In the genomic region with DNA sequence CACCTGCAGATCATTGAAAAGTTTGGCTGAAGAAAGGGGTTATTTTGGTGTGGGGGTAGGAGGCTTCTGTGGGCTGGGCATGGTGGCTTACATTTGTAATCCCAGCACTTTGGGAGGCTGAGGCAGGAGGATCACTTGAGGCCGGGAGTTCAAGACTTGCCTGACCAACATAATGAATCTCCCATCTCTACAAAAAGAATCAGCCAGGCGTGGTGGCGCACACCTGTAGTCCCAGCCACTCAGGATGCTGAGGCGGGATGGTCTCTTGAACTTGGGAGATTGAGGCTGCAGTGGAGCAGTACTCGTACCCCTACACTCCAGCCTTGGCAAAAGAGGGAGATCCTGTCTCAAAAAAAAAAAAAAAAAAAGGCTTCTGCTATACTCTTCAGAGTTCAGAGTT, we compare ENCODE assay signal across 16 cellular contexts. TPM values are rescaled to one million over a fixed set of nuclear protein-coding genes. Genes with fewer than 3 reads are reported as not detected.
"Had no signal": no experiment of that assay in that cellular context is flagged by ENCODE, and none has a peak within 500 bp of the region (broad histone marks: within the 10 kb centered on the region; RNA-seq: fewer than 3 reads in every experiment).

No MANE protein-coding gene starts in this region.

- H3K27ac ChIP-seq: brain microvascular endothelial cell, lower lobe of right lung, psoas muscle, right lobe of liver, SJCRH30, testis had no signal

- FAIRE-seq: endometrium had no signal

- H3K4me3 ChIP-seq: lower lobe of right lung, psoas muscle, right lobe of liver, SJCRH30, testis had no signal

- ATAC-seq: esophagus mucosa; lower lobe of right lung; psoas muscle; stimulated activated naive CD8-positive, alpha-beta T cell treated with anti-CD3 and anti-CD28 coated beads, Interleukin-15, Interleukin-2, amounts not matched to agents 100 U/mL and 50 U/mL, for 24 hours had no signal

- H3K27me3 ChIP-seq: brain microvascular endothelial cell, right lobe of liver, SJCRH30, testis had no signal

- DNase-seq: activated CD4-positive, alpha-beta T cell treated with anti-CD3 and anti-CD28 coated beads for 4 hours; activated T-cell treated with anti-CD3 and anti-CD28 coated beads for 4 hours; brain microvascular endothelial cell; cerebellar nuclear complex; lower lobe of right lung; midbrain; psoas muscle; right lobe of liver; SJCRH30; stimulated activated CD4-positive, alpha-beta T cell treated with anti-CD3 and anti-CD28 coated beads, Interleukin-1b, Interleukin-23, amount 100 ng/mL, for 48 hours; stimulated activated naive CD8-positive, alpha-beta T cell treated with anti-CD3 and anti-CD28 coated beads, Interleukin-15, Interleukin-2, amounts not matched to agents 100 U/mL and 50 U/mL, for 24 hours; T1000; testis had no signal

- H3K9me3 ChIP-seq: lower lobe of right lung, psoas muscle, right lobe of liver, SJCRH30, testis had no signal

RNA-seq across cellular contexts. Expression of a gene that starts 33.6 kb away (rescaled TPM):
- total RNA-seq: dermis microvascular lymphatic vessel endothelial cell had no signal
